Comparison of ENCODE assay signal across 1 cellular context in the genomic region with DNA sequence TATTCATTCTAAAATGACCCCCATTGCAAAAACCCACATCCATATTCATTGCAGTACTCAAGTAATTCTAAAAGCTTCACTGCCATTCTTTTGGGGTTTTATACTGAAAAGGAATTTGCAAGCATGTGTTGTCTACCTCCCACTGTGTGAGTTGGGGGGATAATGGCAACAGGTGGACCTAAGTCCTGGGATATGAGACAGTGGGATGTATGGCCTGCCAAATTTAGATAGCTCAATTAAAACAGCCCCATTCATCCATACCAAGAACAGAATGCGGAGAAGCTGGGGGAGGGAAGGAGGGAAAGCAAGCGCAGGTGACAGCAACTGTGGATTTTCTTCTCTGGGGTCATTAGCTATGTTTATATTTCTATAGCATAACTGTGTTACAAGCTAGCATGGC.
TF ChIP-seq lines count a peak whose summit lies in the region.

No MANE protein-coding gene starts in this region.

TF ChIP-seq in H1, 55 proteins besides CTCF, POLR2A, EP300 and RAD21 (continued from another document):
- TF ChIP-seq RBBP5 (IDR thresholded peaks at IDR 0.05; ENCODE audit: borderline replicate concordance, low read depth, low read length) (no peak), SIX5 (IDR thresholded peaks at IDR 0.05; ENCODE audit: low read depth, low read length) (no peak), CEBPB (IDR thresholded peaks at IDR 0.05; ENCODE audit: low read depth, low read length) (no peak), CBX5 (IDR thresholded peaks at IDR 0.05; ENCODE audit: low read depth, low read length) (no peak), SIRT6 (IDR thresholded peaks at IDR 0.05; ENCODE audit: low read length) (no peak), SRF (IDR thresholded peaks at IDR 0.05; ENCODE audit: low read depth, low read length) (no peak), KDM1A (IDR thresholded peaks at IDR 0.05; ENCODE audit: borderline replicate concordance, low read length) (no peak), EGR1 (IDR thresholded peaks at IDR 0.05; ENCODE audit: borderline replicate concordance, low read depth, low read length) (no peak)
- TF ChIP-seq, protein P1, sequence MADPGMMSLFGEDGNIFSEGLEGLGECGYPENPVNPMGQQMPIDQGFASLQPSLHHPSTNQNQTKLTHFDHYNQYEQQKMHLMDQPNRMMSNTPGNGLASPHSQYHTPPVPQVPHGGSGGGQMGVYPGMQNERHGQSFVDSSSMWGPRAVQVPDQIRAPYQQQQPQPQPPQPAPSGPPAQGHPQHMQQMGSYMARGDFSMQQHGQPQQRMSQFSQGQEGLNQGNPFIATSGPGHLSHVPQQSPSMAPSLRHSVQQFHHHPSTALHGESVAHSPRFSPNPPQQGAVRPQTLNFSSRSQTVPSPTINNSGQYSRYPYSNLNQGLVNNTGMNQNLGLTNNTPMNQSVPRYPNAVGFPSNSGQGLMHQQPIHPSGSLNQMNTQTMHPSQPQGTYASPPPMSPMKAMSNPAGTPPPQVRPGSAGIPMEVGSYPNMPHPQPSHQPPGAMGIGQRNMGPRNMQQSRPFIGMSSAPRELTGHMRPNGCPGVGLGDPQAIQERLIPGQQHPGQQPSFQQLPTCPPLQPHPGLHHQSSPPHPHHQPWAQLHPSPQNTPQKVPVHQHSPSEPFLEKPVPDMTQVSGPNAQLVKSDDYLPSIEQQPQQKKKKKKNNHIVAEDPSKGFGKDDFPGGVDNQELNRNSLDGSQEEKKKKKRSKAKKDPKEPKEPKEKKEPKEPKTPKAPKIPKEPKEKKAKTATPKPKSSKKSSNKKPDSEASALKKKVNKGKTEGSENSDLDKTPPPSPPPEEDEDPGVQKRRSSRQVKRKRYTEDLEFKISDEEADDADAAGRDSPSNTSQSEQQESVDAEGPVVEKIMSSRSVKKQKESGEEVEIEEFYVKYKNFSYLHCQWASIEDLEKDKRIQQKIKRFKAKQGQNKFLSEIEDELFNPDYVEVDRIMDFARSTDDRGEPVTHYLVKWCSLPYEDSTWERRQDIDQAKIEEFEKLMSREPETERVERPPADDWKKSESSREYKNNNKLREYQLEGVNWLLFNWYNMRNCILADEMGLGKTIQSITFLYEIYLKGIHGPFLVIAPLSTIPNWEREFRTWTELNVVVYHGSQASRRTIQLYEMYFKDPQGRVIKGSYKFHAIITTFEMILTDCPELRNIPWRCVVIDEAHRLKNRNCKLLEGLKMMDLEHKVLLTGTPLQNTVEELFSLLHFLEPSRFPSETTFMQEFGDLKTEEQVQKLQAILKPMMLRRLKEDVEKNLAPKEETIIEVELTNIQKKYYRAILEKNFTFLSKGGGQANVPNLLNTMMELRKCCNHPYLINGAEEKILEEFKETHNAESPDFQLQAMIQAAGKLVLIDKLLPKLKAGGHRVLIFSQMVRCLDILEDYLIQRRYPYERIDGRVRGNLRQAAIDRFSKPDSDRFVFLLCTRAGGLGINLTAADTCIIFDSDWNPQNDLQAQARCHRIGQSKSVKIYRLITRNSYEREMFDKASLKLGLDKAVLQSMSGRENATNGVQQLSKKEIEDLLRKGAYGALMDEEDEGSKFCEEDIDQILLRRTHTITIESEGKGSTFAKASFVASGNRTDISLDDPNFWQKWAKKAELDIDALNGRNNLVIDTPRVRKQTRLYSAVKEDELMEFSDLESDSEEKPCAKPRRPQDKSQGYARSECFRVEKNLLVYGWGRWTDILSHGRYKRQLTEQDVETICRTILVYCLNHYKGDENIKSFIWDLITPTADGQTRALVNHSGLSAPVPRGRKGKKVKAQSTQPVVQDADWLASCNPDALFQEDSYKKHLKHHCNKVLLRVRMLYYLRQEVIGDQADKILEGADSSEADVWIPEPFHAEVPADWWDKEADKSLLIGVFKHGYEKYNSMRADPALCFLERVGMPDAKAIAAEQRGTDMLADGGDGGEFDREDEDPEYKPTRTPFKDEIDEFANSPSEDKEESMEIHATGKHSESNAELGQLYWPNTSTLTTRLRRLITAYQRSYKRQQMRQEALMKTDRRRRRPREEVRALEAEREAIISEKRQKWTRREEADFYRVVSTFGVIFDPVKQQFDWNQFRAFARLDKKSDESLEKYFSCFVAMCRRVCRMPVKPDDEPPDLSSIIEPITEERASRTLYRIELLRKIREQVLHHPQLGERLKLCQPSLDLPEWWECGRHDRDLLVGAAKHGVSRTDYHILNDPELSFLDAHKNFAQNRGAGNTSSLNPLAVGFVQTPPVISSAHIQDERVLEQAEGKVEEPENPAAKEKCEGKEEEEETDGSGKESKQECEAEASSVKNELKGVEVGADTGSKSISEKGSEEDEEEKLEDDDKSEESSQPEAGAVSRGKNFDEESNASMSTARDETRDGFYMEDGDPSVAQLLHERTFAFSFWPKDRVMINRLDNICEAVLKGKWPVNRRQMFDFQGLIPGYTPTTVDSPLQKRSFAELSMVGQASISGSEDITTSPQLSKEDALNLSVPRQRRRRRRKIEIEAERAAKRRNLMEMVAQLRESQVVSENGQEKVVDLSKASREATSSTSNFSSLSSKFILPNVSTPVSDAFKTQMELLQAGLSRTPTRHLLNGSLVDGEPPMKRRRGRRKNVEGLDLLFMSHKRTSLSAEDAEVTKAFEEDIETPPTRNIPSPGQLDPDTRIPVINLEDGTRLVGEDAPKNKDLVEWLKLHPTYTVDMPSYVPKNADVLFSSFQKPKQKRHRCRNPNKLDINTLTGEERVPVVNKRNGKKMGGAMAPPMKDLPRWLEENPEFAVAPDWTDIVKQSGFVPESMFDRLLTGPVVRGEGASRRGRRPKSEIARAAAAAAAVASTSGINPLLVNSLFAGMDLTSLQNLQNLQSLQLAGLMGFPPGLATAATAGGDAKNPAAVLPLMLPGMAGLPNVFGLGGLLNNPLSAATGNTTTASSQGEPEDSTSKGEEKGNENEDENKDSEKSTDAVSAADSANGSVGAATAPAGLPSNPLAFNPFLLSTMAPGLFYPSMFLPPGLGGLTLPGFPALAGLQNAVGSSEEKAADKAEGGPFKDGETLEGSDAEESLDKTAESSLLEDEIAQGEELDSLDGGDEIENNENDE (IDR thresholded peaks at IDR 0.05; ENCODE audit: insufficient replicate concordance, low read length): no peak
